Comparison of ENCODE assay signal across 1 cellular context in the genomic region with DNA sequence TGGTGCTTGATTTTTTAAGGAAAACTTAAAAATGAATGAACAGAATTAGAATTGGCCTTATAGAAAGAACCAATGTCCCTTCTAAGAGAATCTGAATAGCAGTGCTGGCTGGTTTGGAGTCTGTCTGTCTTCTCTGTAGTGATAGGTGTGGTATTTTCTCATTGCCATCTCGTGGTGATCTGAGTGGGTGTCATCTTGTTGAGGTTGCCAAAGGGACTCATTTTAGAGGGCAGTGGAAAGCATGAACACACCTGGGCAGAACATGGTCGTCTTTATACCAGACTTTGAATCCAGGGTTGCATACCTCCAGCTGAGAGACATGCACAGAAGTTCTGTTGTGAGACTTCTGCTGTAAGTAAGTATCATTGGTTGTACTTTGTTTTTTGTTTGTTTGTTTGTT.
A peak's percentile ranks its signal among the peaks of the same experiment; 100 is the strongest.
TF ChIP-seq lines count a peak whose summit lies in the region.

No MANE protein-coding gene starts in this region.

TF ChIP-seq in K562, 482 proteins besides CTCF, POLR2A, EP300 and RAD21:
- TF ChIP-seq ILF3 (IDR thresholded peaks at IDR 0.05; ENCODE audit: borderline replicate concordance) (no peak), ZNF140 (CRISPR knock-in tag; IDR thresholded peaks at IDR 0.05) (no peak), ZBTB7A (IDR thresholded peaks at IDR 0.05; ENCODE audit: borderline replicate concordance, control insufficient read depth, low read depth, low read length) (no peak), ZNF143 (CRISPR knock-in tag; IDR thresholded peaks at IDR 0.05) (peak; percentile 41; the same call in 1 of the 2 replicates)
